ENCODE assay signal across 8 cellular contexts in the genomic region with DNA sequence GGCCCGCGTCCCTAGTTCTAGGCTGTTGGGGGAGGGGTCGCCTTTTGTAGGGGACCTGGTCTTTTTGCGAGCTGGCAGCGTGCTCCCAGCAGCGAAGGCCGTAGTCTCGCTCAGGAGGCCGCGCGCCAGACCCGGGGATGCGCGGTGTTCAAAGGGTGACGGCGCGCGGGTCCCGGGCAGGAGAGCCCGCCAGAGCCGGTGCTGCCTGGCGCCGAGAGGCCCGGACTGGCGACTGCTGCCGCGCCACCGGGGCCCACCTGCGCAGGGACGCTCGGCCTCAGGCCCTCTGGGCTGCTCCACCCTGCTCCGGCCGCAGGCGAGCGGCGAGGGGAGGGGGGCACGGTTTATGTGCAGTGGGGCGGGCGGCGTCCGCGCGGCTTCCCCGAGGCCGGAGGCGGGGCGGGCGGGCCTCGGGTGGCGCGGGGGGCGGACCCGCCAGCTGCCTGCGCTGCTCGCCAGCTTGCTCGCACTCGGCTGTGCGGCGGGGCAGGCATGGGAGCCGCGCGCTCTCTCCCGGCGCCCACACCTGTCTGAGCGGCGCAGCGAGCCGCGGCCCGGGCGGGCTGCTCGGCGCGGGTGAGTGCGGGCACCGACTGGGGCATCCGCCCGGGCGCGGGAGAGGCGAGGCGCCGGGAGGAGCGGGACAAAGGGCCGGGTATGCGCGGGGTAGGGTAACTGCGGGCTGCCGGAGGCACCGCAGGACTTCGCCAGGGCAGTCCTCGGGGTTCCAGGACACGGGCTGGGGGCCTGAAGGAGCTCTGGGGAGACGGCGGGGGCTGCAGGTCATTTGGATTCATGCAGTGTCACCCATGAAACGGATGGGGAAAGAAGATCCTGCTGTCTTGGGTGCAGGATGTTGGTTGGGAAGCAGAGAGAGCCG. TPM values are rescaled to one million over a fixed set of nuclear protein-coding genes. Genes with fewer than 3 reads are reported as not detected.
DNase-seq lines count a peak whose midpoint lies in the region; ATAC-seq, FAIRE-seq and TF ChIP-seq lines count a peak whose summit lies in the region.

A gene with protein sequence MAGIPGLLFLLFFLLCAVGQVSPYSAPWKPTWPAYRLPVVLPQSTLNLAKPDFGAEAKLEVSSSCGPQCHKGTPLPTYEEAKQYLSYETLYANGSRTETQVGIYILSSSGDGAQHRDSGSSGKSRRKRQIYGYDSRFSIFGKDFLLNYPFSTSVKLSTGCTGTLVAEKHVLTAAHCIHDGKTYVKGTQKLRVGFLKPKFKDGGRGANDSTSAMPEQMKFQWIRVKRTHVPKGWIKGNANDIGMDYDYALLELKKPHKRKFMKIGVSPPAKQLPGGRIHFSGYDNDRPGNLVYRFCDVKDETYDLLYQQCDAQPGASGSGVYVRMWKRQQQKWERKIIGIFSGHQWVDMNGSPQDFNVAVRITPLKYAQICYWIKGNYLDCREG (plus strand): TSS at position 467 of the 880 bp plus-strand sequence. CDS start 7,102 bp downstream, outside the sequence.

- no peaks in the 10 kb centered on the region for H3K9me3 ChIP-seq in HCT116 (ENCODE audit: control insufficient read depth in 1 of 2, insufficient read depth in 1 of 2, low read depth in 1 of 2, low read length in 2 of 2)
- no peaks in the 10 kb centered on the region for H3K9me3 ChIP-seq in Peyer's patch
- no peaks in the 10 kb centered on the region for H3K9me3 ChIP-seq in iPS-18a (ENCODE audit: control insufficient read depth, low read depth, low read length)

- H3K36me3 ChIP-seq in HCT116 (ENCODE audit: control insufficient read depth in 1 of 2, insufficient read depth in 2 of 2, low read length in 2 of 2): no peaks in the 10 kb centered on the region
- no peaks in the 10 kb centered on the region for H3K36me3 ChIP-seq in Peyer's patch
- no peaks in the 10 kb centered on the region for H3K36me3 ChIP-seq in iPS-18a (ENCODE audit: control insufficient read depth, low read depth, low read length)

- peak; percentile 44 for DNase-seq in D721Med (ENCODE audit: insufficient read length, low spot score)
- no peak for DNase-seq in HCT116 (ENCODE audit: low read depth, low spot score)
- peak in 2 of 3 donors; percentile 60 to 81 for DNase-seq in Peyer's patch
- DNase-seq in sciatic nerve (ENCODE audit: low spot score): peak; percentile 75
- DNase-seq in NCI-H2107 (lab: John Stamatoyannopoulos, UW): no peak

- ATAC-seq in HCT116 (peak; percentile 85), sciatic nerve (peak; percentile 75), GM19455 (IDR thresholded peaks at IDR 0.05; ENCODE audit: unreplicated experiment) (no peak)

- FAIRE-seq in D721Med (lab: Jason Lieb, UNC): no peak

- peaks cover 3 to 37% of the 10 kb centered on the region in 2 experiments for H3K4me1 ChIP-seq in HCT116 (ENCODE audit: control insufficient read depth in 1 of 2, insufficient read depth in 2 of 2, low read length in 2 of 2)
- H3K4me1 ChIP-seq in Peyer's patch: peaks cover 0 to 3% (median 1%) of the 10 kb centered on the region in 4 donors
- peaks cover 16% of the 10 kb centered on the region for H3K4me1 ChIP-seq in iPS-18a (ENCODE audit: control insufficient read depth, low read depth, low read length)

- CTCF ChIA-PET in HCT116 (lab: Charles Lee): interaction anchor here (0.9 kb wide), 1 partner anchor 192 kb away, joined by 3 read pairs; no protein-coding TSS in a partner anchor

- H3K4me3 Mint-ChIP-seq in brain: peak within 1 kb of the TSS; percentile 84 to 94 (median 89)

- H3K27me3 Mint-ChIP-seq in brain: peaks cover 4% of the 10 kb centered on the region

- TF ChIP-seq RAD21 in HCT116 (IDR thresholded peaks at IDR 0.05; ENCODE audit: low read depth): no peak

- H4K20me1 ChIP-seq in HCT116 (ENCODE audit: insufficient read depth): no peaks in the 10 kb centered on the region

- H3K9me3 Mint-ChIP-seq in brain: no peaks in the 10 kb centered on the region

- peak within 1 kb of the TSS; percentile 88 for H3K4me2 ChIP-seq in HCT116 (ENCODE audit: low read length)

- peak within 1 kb of the TSS; percentile 37 to 88 (median 81) for H3K27ac Mint-ChIP-seq in brain

- H3K9ac ChIP-seq in HCT116 (ENCODE audit: low read length): peak within 1 kb of the TSS; percentile 64
- H3K9ac ChIP-seq in iPS-18a (ENCODE audit: low read length): peak within 1 kb of the TSS; percentile 66

- H3K9me2 ChIP-seq in HCT116 (ENCODE audit: insufficient read depth): no peaks in the 10 kb centered on the region

- H3K27ac ChIP-seq in HCT116 (ENCODE audit: low read depth, low read length) (peak within 1 kb of the TSS; percentile 9; the same call in 1 of the 2 replicates), Peyer's patch (peak within 1 kb of the TSS; percentile 36 to 81 (median 56)), iPS-18a (ENCODE audit: low read length) (no peak within 1 kb of the TSS)

- H3K4me1 Mint-ChIP-seq in brain: peaks cover 40% of the 10 kb centered on the region

- intact Hi-C loops in HCT116 (cut with micrococcal nuclease): loop anchor here (5.0 kb wide), 3 partner anchors 58 to 193 kb away; no protein-coding TSS in a partner anchor
- intact Hi-C loops in sciatic nerve (cut with DNase I): no loop called here

- H3K4me3 ChIP-seq in HCT116 (replicated peaks in 1 of 2; ENCODE audit: low read depth in 1 of 2, low read length in 2 of 2): peak within 1 kb of the TSS; percentile 50 to 65
- H3K4me3 ChIP-seq in Peyer's patch: peak within 1 kb of the TSS; percentile 39 to 83 (median 56)
- H3K4me3 ChIP-seq in iPS-18a (ENCODE audit: low read length): peak within 1 kb of the TSS; percentile 75

- no peak for TF ChIP-seq CTCF in D721Med (IDR thresholded peaks at IDR 0.05; ENCODE audit: insufficient read depth, missing control alignments)
- no peak for TF ChIP-seq CTCF in HCT116 (IDR thresholded peaks at IDR 0.05 in 2 of 3, conservative IDR thresholded peaks at IDR 0.05 in 1 of 3; ENCODE audit: borderline replicate concordance in 1 of 3, insufficient read depth in 1 of 3, low read depth in 2 of 3, low read length in 2 of 3)
- no peak for TF ChIP-seq CTCF in Peyer's patch (IDR thresholded peaks at IDR 0.05)
- no peak for TF ChIP-seq CTCF in brain (conservative IDR thresholded peaks at IDR 0.05)

- no peaks in the 10 kb centered on the region for H3K79me2 ChIP-seq in HCT116 (ENCODE audit: insufficient read depth, low read length)

- RAD21 ChIA-PET in HCT116 (lab: Charles Lee; ENCODE audit: low non-redundant PET in 1 of 2, low total read pairs in 2 of 2, uncharacterized antibody in 2 of 2, unreplicated experiment in 2 of 2): no interaction called here

- no TSS peak for BruUV-seq in HCT116 (replicated peaks; lab: Mats Ljungman, UMichigan)

- H2AFZ ChIP-seq in HCT116 (ENCODE audit: low read depth, low read length, poor library complexity, severe bottlenecking): peak within 1 kb of the TSS; percentile 70

- POLR2A ChIA-PET in HCT116 (lab: Charles Lee): no interaction called here

- no peaks in the 10 kb centered on the region for H3K36me3 Mint-ChIP-seq in brain

- peaks cover 7% of the 10 kb centered on the region for H3K27me3 ChIP-seq in HCT116 (ENCODE audit: insufficient read depth, low read length)
- no peaks in the 10 kb centered on the region for H3K27me3 ChIP-seq in Peyer's patch
- peaks cover 30% of the 10 kb centered on the region for H3K27me3 ChIP-seq in iPS-18a (ENCODE audit: control insufficient read depth, insufficient read depth, low read length)

- peak; percentile 53 for TF ChIP-seq POLR2A in HCT116 (IDR thresholded peaks at IDR 0.05; ENCODE audit: borderline replicate concordance, extremely low read depth, insufficient read depth, insufficient read length)
- TF ChIP-seq POLR2A in Peyer's patch (IDR thresholded peaks at IDR 0.05): no peak

TF ChIP-seq in HCT116, 20 proteins besides CTCF, POLR2A, EP300 and RAD21:
- TF ChIP-seq ZFX (IDR thresholded peaks at IDR 0.05): peak; percentile 89
- peak; percentile 58 for TF ChIP-seq POLR2AphosphoS5 (IDR thresholded peaks at IDR 0.05; ENCODE audit: low read depth, low read length)
- no peak for TF ChIP-seq SP1 (IDR thresholded peaks at IDR 0.05; ENCODE audit: low read depth)
- peak; percentile 61 for TF ChIP-seq TCF7L2 (IDR thresholded peaks at IDR 0.05; ENCODE audit: borderline replicate concordance, extremely low read depth, insufficient read depth, insufficient read length)
- TF ChIP-seq, protein P1, sequence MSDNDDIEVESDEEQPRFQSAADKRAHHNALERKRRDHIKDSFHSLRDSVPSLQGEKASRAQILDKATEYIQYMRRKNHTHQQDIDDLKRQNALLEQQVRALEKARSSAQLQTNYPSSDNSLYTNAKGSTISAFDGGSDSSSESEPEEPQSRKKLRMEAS (IDR thresholded peaks at IDR 0.05): 0 out of 2 replicates have a peak, but pooled peaks have one; percentile 36
- 0 out of 2 replicates have a peak, but pooled peaks have one; percentile 14 for TF ChIP-seq CBX3 (IDR thresholded peaks at IDR 0.05; ENCODE audit: low read depth)
- TF ChIP-seq EGR1 (IDR thresholded peaks at IDR 0.05; ENCODE audit: low read depth): no peak
TF ChIP-seq in HCT116: peak in this region for 5.

RNA-seq across cellular contexts. Expression of the gene that starts here (rescaled TPM):
- 3.8 TPM for total RNA-seq in HCT116 (2021; ENCODE audit: unreplicated experiment)
- 1.6 and 2.0 TPM in 2 replicates for polyA plus RNA-seq in HCT116 (2012)
- total RNA-seq in Peyer's patch: 10 to 100 TPM in 1 of 4 donors, 1 to 10 TPM in 3; 4.6 to 12.0 (median 8.5) TPM
- 16.3 TPM for polyA plus RNA-seq in brain (ENCODE audit: insufficient read depth, low read depth, low replicate concordance)
- 28.6 TPM for total RNA-seq in sciatic nerve

Comparison
In these comparisons a context has a peak if more than half of its experiments do, and no peak if none do; other contexts are left out.
1. DNase-seq: peak in D721Med (single experiment), Peyer's patch (2 of 3) and sciatic nerve (single experiment); none in HCT116 (single experiment) and NCI-H2107 (single experiment).
2. Peak in every context shown above with its lines, with median percentiles within 50 percentile points of each other: H3K4me3 ChIP-seq.